ENCODE assay signal across 1 cellular context in genomic region chr20:18566892-18567738, GRCh38.
TF ChIP-seq lines count a peak whose summit lies in the region.

A gene with protein sequence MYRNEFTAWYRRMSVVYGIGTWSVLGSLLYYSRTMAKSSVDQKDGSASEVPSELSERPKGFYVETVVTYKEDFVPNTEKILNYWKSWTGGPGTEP (plus strand): TSS chr20:18567432. CDS start chr20:18567479, 47 bp downstream.

TF ChIP-seq in HepG2, 621 proteins besides CTCF, POLR2A, EP300 and RAD21 (continued from another document and continues in another):
- TF ChIP-seq TEAD3 (CRISPR knock-in tag; optimal IDR thresholded peaks at IDR 0.05; ENCODE audit: borderline replicate concordance) (peak; percentile 75), KLF13 (CRISPR knock-in tag; IDR thresholded peaks at IDR 0.05) (peak; percentile 67; the same call in 1 of the 2 replicates), ZNF276 (CRISPR knock-in tag; IDR thresholded peaks at IDR 0.05; ENCODE audit: low read depth) (peak; percentile 70; the same call in 1 of the 2 replicates), ZNF792 (CRISPR knock-in tag; IDR thresholded peaks at IDR 0.05) (peak; percentile 90), NCOA1 (CRISPR knock-in tag; IDR thresholded peaks at IDR 0.05) (no peak; the same call in 1 of the 2 replicates), KLF9 (CRISPR knock-in tag; IDR thresholded peaks at IDR 0.05; ENCODE audit: low read depth) (peak; percentile 75; the same call in 1 of the 2 replicates), KLF6 (CRISPR knock-in tag; IDR thresholded peaks at IDR 0.05) (peak; percentile 93), ZSCAN21 (CRISPR knock-in tag; IDR thresholded peaks at IDR 0.05; ENCODE audit: borderline replicate concordance) (peak; percentile 79; the same call in 1 of the 2 replicates), MTA3 (CRISPR knock-in tag; IDR thresholded peaks at IDR 0.05) (no peak; the same call in 1 of the 2 replicates), SNAPC4 (CRISPR knock-in tag; IDR thresholded peaks at IDR 0.05) (peak; percentile 93), MED1 (CRISPR knock-in tag; IDR thresholded peaks at IDR 0.05) (peak; percentile 83), NCOA5 (CRISPR knock-in tag; IDR thresholded peaks at IDR 0.05) (no peak), ZNF614 (CRISPR knock-in tag; IDR thresholded peaks at IDR 0.05; ENCODE audit: borderline replicate concordance) (peak; percentile 69), SKI (IDR thresholded peaks at IDR 0.05; ENCODE audit: partially characterized antibody) (no peak), DNMT3B (CRISPR knock-in tag; conservative IDR thresholded peaks at IDR 0.05) (peak; percentile 95; the same call in 1 of the 2 replicates), MTF1 (CRISPR knock-in tag; IDR thresholded peaks at IDR 0.05) (0 out of 2 replicates have a peak, but pooled peaks have one; percentile 63), U2AF1 (optimal IDR thresholded peaks at IDR 0.05; ENCODE audit: low read depth, low read length) (no peak), ZSCAN9 (CRISPR knock-in tag; IDR thresholded peaks at IDR 0.05; ENCODE audit: borderline replicate concordance) (0 out of 2 replicates have a peak, but pooled peaks have one; percentile 20), SAFB2 (CRISPR knock-in tag; IDR thresholded peaks at IDR 0.05; ENCODE audit: borderline replicate concordance, low read depth) (peak; percentile 87), TBL1XR1 (IDR thresholded peaks at IDR 0.05; ENCODE audit: borderline replicate concordance, low read length, partially characterized antibody) (no peak), PRPF4 (IDR thresholded peaks at IDR 0.05; ENCODE audit: low read depth, low read length, poor library complexity, severe bottlenecking) (no peak), ZNF3 (CRISPR knock-in tag; IDR thresholded peaks at IDR 0.05) (no peak; the same call in 1 of the 2 replicates), HDAC2 (CRISPR knock-in tag; IDR thresholded peaks at IDR 0.05) (peak; percentile 83), PREB (CRISPR knock-in tag; IDR thresholded peaks at IDR 0.05) (no peak), ELK4 (CRISPR knock-in tag; IDR thresholded peaks at IDR 0.05; ENCODE audit: borderline replicate concordance) (0 out of 2 replicates have a peak, but pooled peaks have one; percentile 11), ZNF446 (CRISPR knock-in tag; IDR thresholded peaks at IDR 0.05) (no peak), KLF12 (CRISPR knock-in tag; IDR thresholded peaks at IDR 0.05; ENCODE audit: borderline replicate concordance) (peak; percentile 95), IKZF1 (IDR thresholded peaks at IDR 0.05) (no peak), CHCHD3 (CRISPR knock-in tag; IDR thresholded peaks at IDR 0.05) (peak; percentile 72; the same call in 1 of the 2 replicates), TARDBP (CRISPR knock-in tag; IDR thresholded peaks at IDR 0.05) (peak; percentile 81), IRX3 (CRISPR knock-in tag; IDR thresholded peaks at IDR 0.05; ENCODE audit: borderline replicate concordance, low read depth) (peak; percentile 53; the same call in 1 of the 2 replicates), ATAD3A (CRISPR knock-in tag; IDR thresholded peaks at IDR 0.05) (peak; percentile 97), NFYC (CRISPR knock-in tag; IDR thresholded peaks at IDR 0.05) (peak; percentile 81), MZF1 (CRISPR knock-in tag; IDR thresholded peaks at IDR 0.05; ENCODE audit: borderline replicate concordance) (peak; percentile 60; the same call in 1 of the 2 replicates), ZEB1 (IDR thresholded peaks at IDR 0.05; ENCODE audit: insufficient replicate concordance, low read depth) (peak; percentile 86)
- TF ChIP-seq, protein P1, sequence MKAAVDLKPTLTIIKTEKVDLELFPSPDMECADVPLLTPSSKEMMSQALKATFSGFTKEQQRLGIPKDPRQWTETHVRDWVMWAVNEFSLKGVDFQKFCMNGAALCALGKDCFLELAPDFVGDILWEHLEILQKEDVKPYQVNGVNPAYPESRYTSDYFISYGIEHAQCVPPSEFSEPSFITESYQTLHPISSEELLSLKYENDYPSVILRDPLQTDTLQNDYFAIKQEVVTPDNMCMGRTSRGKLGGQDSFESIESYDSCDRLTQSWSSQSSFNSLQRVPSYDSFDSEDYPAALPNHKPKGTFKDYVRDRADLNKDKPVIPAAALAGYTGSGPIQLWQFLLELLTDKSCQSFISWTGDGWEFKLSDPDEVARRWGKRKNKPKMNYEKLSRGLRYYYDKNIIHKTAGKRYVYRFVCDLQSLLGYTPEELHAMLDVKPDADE (CRISPR knock-in tag; IDR thresholded peaks at IDR 0.05), result peak; percentile 89
- TF ChIP-seq, protein P2, sequence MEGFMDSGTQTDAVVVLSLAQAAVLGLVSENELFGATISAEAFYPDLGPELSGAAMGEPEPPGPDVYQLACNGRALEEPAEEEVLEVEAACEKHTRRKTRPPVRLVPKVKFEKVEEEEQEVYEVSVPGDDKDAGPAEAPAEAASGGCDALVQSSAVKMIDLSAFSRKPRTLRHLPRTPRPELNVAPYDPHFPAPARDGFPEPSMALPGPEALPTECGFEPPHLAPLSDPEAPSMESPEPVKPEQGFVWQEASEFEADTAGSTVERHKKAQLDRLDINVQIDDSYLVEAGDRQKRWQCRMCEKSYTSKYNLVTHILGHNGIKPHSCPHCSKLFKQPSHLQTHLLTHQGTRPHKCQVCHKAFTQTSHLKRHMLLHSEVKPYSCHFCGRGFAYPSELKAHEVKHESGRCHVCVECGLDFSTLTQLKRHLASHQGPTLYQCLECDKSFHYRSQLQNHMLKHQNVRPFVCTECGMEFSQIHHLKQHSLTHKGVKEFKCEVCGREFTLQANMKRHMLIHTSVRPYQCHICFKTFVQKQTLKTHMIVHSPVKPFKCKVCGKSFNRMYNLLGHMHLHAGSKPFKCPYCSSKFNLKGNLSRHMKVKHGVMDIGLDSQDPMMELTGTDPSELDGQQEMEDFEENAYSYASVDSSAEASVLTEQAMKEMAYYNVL (CRISPR knock-in tag; IDR thresholded peaks at IDR 0.05; ENCODE audit: borderline replicate concordance), result peak; percentile 83; the same call in 1 of the 2 replicates
- TF ChIP-seq, protein P3, sequence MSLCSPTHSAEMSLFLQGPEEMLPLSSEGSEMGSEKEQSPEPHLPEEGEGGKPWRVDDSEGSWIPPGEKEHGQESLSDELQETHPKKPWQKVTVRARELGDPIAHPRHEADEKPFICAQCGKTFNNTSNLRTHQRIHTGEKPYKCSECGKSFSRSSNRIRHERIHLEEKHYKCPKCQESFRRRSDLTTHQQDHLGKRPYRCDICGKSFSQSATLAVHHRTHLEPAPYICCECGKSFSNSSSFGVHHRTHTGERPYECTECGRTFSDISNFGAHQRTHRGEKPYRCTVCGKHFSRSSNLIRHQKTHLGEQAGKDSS (CRISPR knock-in tag; IDR thresholded peaks at IDR 0.05; ENCODE audit: borderline replicate concordance, low read depth), result peak; percentile 94
- TF ChIP-seq, protein P4, sequence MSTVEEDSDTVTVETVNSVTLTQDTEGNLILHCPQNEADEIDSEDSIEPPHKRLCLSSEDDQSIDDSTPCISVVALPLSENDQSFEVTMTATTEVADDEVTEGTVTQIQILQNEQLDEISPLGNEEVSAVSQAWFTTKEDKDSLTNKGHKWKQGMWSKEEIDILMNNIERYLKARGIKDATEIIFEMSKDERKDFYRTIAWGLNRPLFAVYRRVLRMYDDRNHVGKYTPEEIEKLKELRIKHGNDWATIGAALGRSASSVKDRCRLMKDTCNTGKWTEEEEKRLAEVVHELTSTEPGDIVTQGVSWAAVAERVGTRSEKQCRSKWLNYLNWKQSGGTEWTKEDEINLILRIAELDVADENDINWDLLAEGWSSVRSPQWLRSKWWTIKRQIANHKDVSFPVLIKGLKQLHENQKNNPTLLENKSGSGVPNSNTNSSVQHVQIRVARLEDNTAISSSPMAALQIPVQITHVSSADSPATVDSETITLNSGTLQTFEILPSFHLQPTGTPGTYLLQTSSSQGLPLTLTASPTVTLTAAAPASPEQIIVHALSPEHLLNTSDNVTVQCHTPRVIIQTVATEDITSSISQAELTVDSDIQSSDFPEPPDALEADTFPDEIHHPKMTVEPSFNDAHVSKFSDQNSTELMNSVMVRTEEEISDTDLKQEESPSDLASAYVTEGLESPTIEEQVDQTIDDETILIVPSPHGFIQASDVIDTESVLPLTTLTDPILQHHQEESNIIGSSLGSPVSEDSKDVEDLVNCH (CRISPR knock-in tag; IDR thresholded peaks at IDR 0.05), result 0 out of 2 replicates have a peak, but pooled peaks have one; percentile 26
